In the genomic region with DNA sequence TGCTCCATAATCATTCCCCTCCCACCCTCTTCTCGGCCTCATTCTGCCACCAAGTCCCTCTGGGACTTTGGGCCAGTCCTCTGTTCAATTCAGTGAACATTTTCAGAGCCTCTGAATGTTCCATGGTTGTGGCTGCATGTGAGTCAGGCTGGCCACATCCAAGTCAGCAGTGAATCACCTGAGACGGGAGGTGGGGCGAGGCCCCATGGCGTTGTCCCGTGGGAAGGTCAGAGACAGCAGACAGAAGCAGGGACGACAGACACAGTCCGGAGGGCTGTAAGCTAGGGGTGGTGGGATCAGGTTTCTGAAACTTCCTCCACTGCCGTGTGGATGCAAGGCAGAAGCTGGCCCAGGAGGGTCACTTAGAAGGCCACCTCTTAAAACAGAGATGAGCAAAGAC, we compare ENCODE assay signal across 13 cellular contexts.
A peak's percentile ranks its signal among the peaks of the same experiment; 100 is the strongest.
DNase-seq lines count a peak whose midpoint lies in the region; ATAC-seq, FAIRE-seq and TF ChIP-seq lines count a peak whose summit lies in the region.
"Had no signal": no experiment of that assay in that cellular context is flagged by ENCODE, and none has a peak within 500 bp of the region (broad histone marks: within the 10 kb centered on the region; RNA-seq: fewer than 3 reads in every experiment).

No MANE protein-coding gene starts in this region.

- H3K4me3 Mint-ChIP-seq in Calu3 (ENCODE audit: low read depth, unreplicated experiment) (peak overlapping the region; percentile 8), nephron progenitor cell (peak overlapping the region; percentile 22)
- H3K4me3 Mint-ChIP-seq: activated T-cell treated with anti-CD3 and anti-CD28 coated beads, Interleukin-2, amount 50 U/mL, for 72 hours; CD14-positive monocyte had no signal

- no peaks in the 10 kb centered on the region for H3K9me3 Mint-ChIP-seq in Calu3 (ENCODE audit: low read depth, unreplicated experiment)
- no peaks in the 10 kb centered on the region for H3K9me3 Mint-ChIP-seq in nephron progenitor cell
- H3K9me3 Mint-ChIP-seq: activated T-cell treated with anti-CD3 and anti-CD28 coated beads, Interleukin-2, amount 50 U/mL, for 72 hours had no signal

- peak; percentile 76 for DNase-seq in Calu3
- DNase-seq in RCC 7860 (ENCODE audit: low spot score), result peak; percentile 86
- peak; percentile 96 for DNase-seq in epithelial cell of esophagus (ENCODE audit: low read depth)
- DNase-seq in nephron progenitor cell, result peak; percentile 53
- no peak for DNase-seq in ovary
- DNase-seq in NCI-H69 (lab: John Stamatoyannopoulos, UW), result no peak
- DNase-seq: activated T-cell treated with anti-CD3 and anti-CD28 coated beads, Interleukin-2, amount 50 U/mL, for 72 hours; central memory CD4-positive, alpha-beta T cell; mucosa of descending colon; NCI-H2029 had no signal

- H3K9me3 ChIP-seq in ovary, result no peaks in the 10 kb centered on the region
- H3K9me3 ChIP-seq: mucosa of descending colon had no signal

- FAIRE-seq in RCC 7860 (lab: Jason Lieb, UNC), result peak; percentile 95

- no peak for TF ChIP-seq POLR2A in ovary (IDR thresholded peaks at IDR 0.05)

- H3K36me3 Mint-ChIP-seq in Calu3 (ENCODE audit: insufficient read depth, unreplicated experiment) (peaks cover 10% of the 10 kb centered on the region), nephron progenitor cell (ENCODE audit: low read depth) (no peaks in the 10 kb centered on the region)
- H3K36me3 Mint-ChIP-seq: CD14-positive monocyte had no signal

- 80 to 88% (median 87%) methylated on average over 8 of the region's 8 CpGs for WGBS in ovary, 3 donors

- peak overlapping the region; percentile 84 for H3K27ac Mint-ChIP-seq in Calu3 (ENCODE audit: unreplicated experiment)
- no peak overlapping the region for H3K27ac Mint-ChIP-seq in nephron progenitor cell
- H3K27ac Mint-ChIP-seq: activated T-cell treated with anti-CD3 and anti-CD28 coated beads, Interleukin-2, amount 50 U/mL, for 72 hours; CD14-positive monocyte had no signal

- no peaks in the 10 kb centered on the region for H3K27me3 ChIP-seq in ovary

- ATAC-seq in GM18498 (IDR thresholded peaks at IDR 0.05; ENCODE audit: unreplicated experiment) (no peak), GM21576 (IDR thresholded peaks at IDR 0.05; ENCODE audit: unreplicated experiment) (no peak)
- ATAC-seq: activated T-cell treated with anti-CD3 and anti-CD28 coated beads, Interleukin-2, amount 50 U/mL, for 72 hours; mucosa of descending colon had no signal

- no peaks in the 10 kb centered on the region for H3K36me3 ChIP-seq in ovary

- no peak overlapping the region for H3K4me3 ChIP-seq in epithelial cell of esophagus (ENCODE audit: low read length)
- H3K4me3 ChIP-seq in ovary, result no peak overlapping the region
- H3K4me3 ChIP-seq: mucosa of descending colon had no signal

- no peak for TF ChIP-seq EP300 in ovary (IDR thresholded peaks at IDR 0.05)

- CTCF ChIA-PET in Calu3 (lab: Charles Lee), result interaction anchor here (1.1 kb wide), 1 partner anchor 26 kb away, joined by 6 read pairs; no protein-coding TSS in a partner anchor

- TF ChIP-seq CTCF in Calu3 (IDR thresholded peaks at IDR 0.05; ENCODE audit: unreplicated experiment) (no peak), epithelial cell of esophagus (IDR thresholded peaks at IDR 0.05; ENCODE audit: insufficient read depth, low read depth, low read length, missing control alignments) (no peak), nephron progenitor cell (IDR thresholded peaks at IDR 0.05) (no peak), ovary (IDR thresholded peaks at IDR 0.05) (no peak)

- peaks cover 69% of the 10 kb centered on the region for H3K4me1 Mint-ChIP-seq in Calu3 (ENCODE audit: low read depth, unreplicated experiment)
- H3K4me1 Mint-ChIP-seq in nephron progenitor cell, result peaks cover 66% of the 10 kb centered on the region
- H3K4me1 Mint-ChIP-seq: CD14-positive monocyte had no signal

- H3K27ac ChIP-seq in ovary, result no peak overlapping the region

- BruUV-seq in Calu3 (replicated peaks; lab: Mats Ljungman, UMichigan), result no TSS peak

- H3K4me1 ChIP-seq in ovary (ENCODE audit: insufficient read depth), result peaks cover 3% of the 10 kb centered on the region

- H3K27me3 Mint-ChIP-seq in Calu3 (ENCODE audit: unreplicated experiment) (no peaks in the 10 kb centered on the region), nephron progenitor cell (ENCODE audit: low read depth, poor library complexity) (peaks cover 51% of the 10 kb centered on the region)

- intact Hi-C loops in Calu3 (cut with micrococcal nuclease; ENCODE audit: unreplicated experiment), result no loop called here
- intact Hi-C loops in ovary (cut with DNase I), result no loop called here

Comparison
In these comparisons a context has a peak if more than half of its experiments do, and no peak if none do; other contexts are left out.
1. DNase-seq: peak in Calu3 (single experiment), RCC 7860 (single experiment), epithelial cell of esophagus (single experiment) and nephron progenitor cell (single experiment); none in ovary (0 of 5) and NCI-H69 (single experiment).